In genomic region chr22:30612789-30613188, GRCh38 we compare ENCODE assay signal across 21 cellular contexts. TPM values are rescaled to one million over a fixed set of nuclear protein-coding genes. Genes with fewer than 3 reads are reported as not detected.
"Had no signal": no experiment of that assay in that cellular context is flagged by ENCODE, and none has a peak within 500 bp of the region (broad histone marks: within the 10 kb centered on the region; RNA-seq: fewer than 3 reads in every experiment).

No MANE protein-coding gene starts in this region.

- H3K36me3 ChIP-seq: neutrophil had no signal

- ATAC-seq: gastroesophageal sphincter, left cardiac atrium had no signal

- H3K4me3 ChIP-seq: esophagus squamous epithelium, gastroesophageal sphincter, left ventricle myocardium inferior, lung, sigmoid colon, skin epidermis had no signal

- H3K27ac Mint-ChIP-seq: naive B cell, nephron had no signal

- H3K36me3 Mint-ChIP-seq: naive B cell had no signal

- H3K9me3 Mint-ChIP-seq: naive B cell, nephron had no signal

- DNase-seq: effector memory CD4-positive, alpha-beta T cell; esophagus squamous epithelium; foreskin fibroblast; glutamatergic neuron; kidney; left cardiac atrium; left ventricle myocardium inferior; mesenchymal stem cell; naive B cell; sigmoid colon; stimulated activated CD4-positive, alpha-beta T cell treated with anti-CD3 and anti-CD28 coated beads, Interleukin-2, amount 100 ng/mL, for 24 hours; stimulated activated CD4-positive, alpha-beta T cell treated with anti-CD3 and anti-CD28 coated beads, Interleukin-4, amount 100 ng/mL, for 4 hours; stimulated activated naive CD4-positive, alpha-beta T cell; trophoblast cell had no signal

- H3K27me3 ChIP-seq: esophagus squamous epithelium, gastroesophageal sphincter, sigmoid colon had no signal

- H3K4me3 Mint-ChIP-seq: naive B cell, nephron had no signal

- H3K27ac ChIP-seq: epithelial cell of prostate, esophagus squamous epithelium, gastroesophageal sphincter, left ventricle myocardium inferior, neutrophil, sigmoid colon, skin epidermis had no signal

RNA-seq across cellular contexts. Expression of gene GAL3ST1, which starts 38.3 kb away (rescaled TPM):
- total RNA-seq: pulmonary artery endothelial cell had no signal
